ENCODE assay signal across 1 cellular context in the genomic region with DNA sequence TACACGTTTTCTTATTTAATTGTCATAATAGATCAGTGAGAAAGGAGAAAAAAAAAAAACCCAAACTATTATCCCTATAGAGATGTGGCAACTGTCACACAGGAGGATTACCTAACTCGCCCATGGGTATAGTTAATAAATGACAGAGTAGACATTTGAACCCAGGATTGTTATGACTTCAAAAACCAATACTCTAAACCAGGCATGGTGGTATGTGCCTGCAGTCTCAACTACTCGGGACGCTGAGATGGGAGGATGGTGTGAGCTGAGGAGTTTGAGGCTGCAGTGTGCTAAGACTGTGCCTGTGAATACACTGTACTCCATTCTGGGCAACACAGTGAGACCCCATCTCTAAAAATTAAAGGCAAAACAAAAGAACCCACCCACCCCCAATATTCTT.
A peak's percentile ranks its signal among the peaks of the same experiment; 100 is the strongest.
TF ChIP-seq lines count a peak whose summit lies in the region.

No MANE protein-coding gene starts in this region.

TF ChIP-seq in HepG2, 621 proteins besides CTCF, POLR2A, EP300 and RAD21 (continued from another document and continues in another):
- TF ChIP-seq, protein P1, sequence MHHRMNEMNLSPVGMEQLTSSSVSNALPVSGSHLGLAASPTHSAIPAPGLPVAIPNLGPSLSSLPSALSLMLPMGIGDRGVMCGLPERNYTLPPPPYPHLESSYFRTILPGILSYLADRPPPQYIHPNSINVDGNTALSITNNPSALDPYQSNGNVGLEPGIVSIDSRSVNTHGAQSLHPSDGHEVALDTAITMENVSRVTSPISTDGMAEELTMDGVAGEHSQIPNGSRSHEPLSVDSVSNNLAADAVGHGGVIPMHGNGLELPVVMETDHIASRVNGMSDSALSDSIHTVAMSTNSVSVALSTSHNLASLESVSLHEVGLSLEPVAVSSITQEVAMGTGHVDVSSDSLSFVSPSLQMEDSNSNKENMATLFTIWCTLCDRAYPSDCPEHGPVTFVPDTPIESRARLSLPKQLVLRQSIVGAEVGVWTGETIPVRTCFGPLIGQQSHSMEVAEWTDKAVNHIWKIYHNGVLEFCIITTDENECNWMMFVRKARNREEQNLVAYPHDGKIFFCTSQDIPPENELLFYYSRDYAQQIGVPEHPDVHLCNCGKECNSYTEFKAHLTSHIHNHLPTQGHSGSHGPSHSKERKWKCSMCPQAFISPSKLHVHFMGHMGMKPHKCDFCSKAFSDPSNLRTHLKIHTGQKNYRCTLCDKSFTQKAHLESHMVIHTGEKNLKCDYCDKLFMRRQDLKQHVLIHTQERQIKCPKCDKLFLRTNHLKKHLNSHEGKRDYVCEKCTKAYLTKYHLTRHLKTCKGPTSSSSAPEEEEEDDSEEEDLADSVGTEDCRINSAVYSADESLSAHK (CRISPR knock-in tag; IDR thresholded peaks at IDR 0.05; ENCODE audit: borderline replicate concordance): no peak
- TF ChIP-seq, protein P2, sequence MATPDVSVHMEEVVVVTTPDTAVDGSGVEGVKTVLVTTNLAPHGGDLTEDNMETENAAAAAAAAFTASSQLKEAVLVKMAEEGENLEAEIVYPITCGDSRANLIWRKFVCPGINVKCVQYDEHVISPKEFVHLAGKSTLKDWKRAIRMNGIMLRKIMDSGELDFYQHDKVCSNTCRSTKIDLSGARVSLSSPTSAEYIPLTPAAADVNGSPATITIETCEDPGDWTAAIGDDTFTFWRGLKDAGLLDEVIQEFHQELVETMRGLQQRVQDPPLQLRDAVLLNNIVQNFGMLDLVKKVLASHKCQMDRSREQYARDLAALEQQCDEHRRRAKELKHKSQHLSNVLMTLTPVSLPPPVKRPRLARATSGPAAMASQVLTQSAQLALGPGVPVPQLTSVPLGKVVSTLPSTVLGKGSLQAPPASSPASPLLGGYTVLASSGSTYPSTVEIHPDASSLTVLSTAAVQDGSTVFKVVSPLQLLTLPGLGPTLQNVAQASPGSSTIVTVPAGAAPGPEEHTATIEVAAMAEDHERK (CRISPR knock-in tag; IDR thresholded peaks at IDR 0.05; ENCODE audit: low read depth): no peak
- TF ChIP-seq ZFP36L2 (CRISPR knock-in tag; IDR thresholded peaks at IDR 0.05) (no peak), SRF (IDR thresholded peaks at IDR 0.05; ENCODE audit: low read depth, low read length) (no peak), ZMAT3 (CRISPR knock-in tag; conservative IDR thresholded peaks at IDR 0.05) (no peak), PRPF4 (IDR thresholded peaks at IDR 0.05; ENCODE audit: low read depth, low read length, poor library complexity, severe bottlenecking) (no peak), MBNL3 (CRISPR knock-in tag; conservative IDR thresholded peaks at IDR 0.05) (no peak), KMT2A (CRISPR knock-in tag; IDR thresholded peaks at IDR 0.05) (no peak), ZNF256 (CRISPR knock-in tag; conservative IDR thresholded peaks at IDR 0.05) (no peak), SOX6 (IDR thresholded peaks at IDR 0.05) (no peak), SOX6 (CRISPR knock-in tag; IDR thresholded peaks at IDR 0.05) (peak; percentile 68; the same call in 1 of the 2 replicates), NR2F2 (IDR thresholded peaks at IDR 0.05; ENCODE audit: borderline replicate concordance, low read depth) (no peak)
- TF ChIP-seq, protein P3, sequence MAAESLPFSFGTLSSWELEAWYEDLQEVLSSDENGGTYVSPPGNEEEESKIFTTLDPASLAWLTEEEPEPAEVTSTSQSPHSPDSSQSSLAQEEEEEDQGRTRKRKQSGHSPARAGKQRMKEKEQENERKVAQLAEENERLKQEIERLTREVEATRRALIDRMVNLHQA (CRISPR knock-in tag; IDR thresholded peaks at IDR 0.05): no peak
- TF ChIP-seq, protein P4, sequence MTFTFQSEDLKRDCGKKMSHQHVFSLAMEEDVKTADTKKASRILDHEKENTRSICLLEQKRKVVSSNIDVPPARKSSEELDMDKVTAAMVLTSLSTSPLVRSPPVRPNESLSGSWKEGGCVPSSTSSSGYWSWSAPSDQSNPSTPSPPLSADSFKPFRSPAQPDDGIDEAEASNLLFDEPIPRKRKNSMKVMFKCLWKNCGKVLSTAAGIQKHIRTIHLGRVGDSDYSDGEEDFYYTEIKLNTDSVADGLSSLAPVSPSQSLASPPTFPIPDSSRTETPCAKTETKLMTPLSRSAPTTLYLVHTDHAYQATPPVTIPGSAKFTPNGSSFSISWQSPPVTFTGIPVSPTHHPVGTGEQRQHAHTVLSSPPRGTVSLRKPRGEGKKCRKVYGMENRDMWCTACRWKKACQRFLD (CRISPR knock-in tag; IDR thresholded peaks at IDR 0.05; ENCODE audit: borderline replicate concordance): no peak
- TF ChIP-seq, protein P5, sequence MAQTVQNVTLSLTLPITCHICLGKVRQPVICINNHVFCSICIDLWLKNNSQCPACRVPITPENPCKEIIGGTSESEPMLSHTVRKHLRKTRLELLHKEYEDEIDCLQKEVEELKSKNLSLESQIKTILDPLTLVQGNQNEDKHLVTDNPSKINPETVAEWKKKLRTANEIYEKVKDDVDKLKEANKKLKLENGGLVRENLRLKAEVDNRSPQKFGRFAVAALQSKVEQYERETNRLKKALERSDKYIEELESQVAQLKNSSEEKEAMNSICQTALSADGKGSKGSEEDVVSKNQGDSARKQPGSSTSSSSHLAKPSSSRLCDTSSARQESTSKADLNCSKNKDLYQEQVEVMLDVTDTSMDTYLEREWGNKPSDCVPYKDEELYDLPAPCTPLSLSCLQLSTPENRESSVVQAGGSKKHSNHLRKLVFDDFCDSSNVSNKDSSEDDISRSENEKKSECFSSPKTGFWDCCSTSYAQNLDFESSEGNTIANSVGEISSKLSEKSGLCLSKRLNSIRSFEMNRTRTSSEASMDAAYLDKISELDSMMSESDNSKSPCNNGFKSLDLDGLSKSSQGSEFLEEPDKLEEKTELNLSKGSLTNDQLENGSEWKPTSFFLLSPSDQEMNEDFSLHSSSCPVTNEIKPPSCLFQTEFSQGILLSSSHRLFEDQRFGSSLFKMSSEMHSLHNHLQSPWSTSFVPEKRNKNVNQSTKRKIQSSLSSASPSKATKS (CRISPR knock-in tag; IDR thresholded peaks at IDR 0.05): no peak
- TF ChIP-seq, protein P6, sequence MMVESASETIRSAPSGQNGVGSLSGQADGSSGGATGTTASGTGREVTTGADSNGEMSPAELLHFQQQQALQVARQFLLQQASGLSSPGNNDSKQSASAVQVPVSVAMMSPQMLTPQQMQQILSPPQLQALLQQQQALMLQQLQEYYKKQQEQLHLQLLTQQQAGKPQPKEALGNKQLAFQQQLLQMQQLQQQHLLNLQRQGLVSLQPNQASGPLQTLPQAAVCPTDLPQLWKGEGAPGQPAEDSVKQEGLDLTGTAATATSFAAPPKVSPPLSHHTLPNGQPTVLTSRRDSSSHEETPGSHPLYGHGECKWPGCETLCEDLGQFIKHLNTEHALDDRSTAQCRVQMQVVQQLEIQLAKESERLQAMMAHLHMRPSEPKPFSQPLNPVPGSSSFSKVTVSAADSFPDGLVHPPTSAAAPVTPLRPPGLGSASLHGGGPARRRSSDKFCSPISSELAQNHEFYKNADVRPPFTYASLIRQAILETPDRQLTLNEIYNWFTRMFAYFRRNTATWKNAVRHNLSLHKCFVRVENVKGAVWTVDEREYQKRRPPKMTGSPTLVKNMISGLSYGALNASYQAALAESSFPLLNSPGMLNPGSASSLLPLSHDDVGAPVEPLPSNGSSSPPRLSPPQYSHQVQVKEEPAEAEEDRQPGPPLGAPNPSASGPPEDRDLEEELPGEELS (CRISPR knock-in tag; IDR thresholded peaks at IDR 0.05): no peak
- TF ChIP-seq, protein P7, sequence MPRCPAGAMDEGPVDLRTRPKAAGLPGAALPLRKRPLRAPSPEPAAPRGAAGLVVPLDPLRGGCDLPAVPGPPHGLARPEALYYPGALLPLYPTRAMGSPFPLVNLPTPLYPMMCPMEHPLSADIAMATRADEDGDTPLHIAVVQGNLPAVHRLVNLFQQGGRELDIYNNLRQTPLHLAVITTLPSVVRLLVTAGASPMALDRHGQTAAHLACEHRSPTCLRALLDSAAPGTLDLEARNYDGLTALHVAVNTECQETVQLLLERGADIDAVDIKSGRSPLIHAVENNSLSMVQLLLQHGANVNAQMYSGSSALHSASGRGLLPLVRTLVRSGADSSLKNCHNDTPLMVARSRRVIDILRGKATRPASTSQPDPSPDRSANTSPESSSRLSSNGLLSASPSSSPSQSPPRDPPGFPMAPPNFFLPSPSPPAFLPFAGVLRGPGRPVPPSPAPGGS (CRISPR knock-in tag; IDR thresholded peaks at IDR 0.05): no peak
- TF ChIP-seq, protein P8, sequence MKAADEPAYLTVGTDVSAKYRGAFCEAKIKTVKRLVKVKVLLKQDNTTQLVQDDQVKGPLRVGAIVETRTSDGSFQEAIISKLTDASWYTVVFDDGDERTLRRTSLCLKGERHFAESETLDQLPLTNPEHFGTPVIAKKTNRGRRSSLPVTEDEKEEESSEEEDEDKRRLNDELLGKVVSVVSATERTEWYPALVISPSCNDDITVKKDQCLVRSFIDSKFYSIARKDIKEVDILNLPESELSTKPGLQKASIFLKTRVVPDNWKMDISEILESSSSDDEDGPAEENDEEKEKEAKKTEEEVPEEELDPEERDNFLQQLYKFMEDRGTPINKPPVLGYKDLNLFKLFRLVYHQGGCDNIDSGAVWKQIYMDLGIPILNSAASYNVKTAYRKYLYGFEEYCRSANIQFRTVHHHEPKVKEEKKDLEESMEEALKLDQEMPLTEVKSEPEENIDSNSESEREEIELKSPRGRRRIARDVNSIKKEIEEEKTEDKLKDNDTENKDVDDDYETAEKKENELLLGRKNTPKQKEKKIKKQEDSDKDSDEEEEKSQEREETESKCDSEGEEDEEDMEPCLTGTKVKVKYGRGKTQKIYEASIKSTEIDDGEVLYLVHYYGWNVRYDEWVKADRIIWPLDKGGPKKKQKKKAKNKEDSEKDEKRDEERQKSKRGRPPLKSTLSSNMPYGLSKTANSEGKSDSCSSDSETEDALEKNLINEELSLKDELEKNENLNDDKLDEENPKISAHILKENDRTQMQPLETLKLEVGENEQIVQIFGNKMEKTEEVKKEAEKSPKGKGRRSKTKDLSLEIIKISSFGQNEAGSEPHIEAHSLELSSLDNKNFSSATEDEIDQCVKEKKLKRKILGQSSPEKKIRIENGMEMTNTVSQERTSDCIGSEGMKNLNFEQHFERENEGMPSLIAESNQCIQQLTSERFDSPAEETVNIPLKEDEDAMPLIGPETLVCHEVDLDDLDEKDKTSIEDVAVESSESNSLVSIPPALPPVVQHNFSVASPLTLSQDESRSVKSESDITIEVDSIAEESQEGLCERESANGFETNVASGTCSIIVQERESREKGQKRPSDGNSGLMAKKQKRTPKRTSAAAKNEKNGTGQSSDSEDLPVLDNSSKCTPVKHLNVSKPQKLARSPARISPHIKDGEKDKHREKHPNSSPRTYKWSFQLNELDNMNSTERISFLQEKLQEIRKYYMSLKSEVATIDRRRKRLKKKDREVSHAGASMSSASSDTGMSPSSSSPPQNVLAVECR (CRISPR knock-in tag; IDR thresholded peaks at IDR 0.05; ENCODE audit: borderline replicate concordance): peak; percentile 14; the same call in 1 of the 2 replicates
- TF ChIP-seq, protein P9, sequence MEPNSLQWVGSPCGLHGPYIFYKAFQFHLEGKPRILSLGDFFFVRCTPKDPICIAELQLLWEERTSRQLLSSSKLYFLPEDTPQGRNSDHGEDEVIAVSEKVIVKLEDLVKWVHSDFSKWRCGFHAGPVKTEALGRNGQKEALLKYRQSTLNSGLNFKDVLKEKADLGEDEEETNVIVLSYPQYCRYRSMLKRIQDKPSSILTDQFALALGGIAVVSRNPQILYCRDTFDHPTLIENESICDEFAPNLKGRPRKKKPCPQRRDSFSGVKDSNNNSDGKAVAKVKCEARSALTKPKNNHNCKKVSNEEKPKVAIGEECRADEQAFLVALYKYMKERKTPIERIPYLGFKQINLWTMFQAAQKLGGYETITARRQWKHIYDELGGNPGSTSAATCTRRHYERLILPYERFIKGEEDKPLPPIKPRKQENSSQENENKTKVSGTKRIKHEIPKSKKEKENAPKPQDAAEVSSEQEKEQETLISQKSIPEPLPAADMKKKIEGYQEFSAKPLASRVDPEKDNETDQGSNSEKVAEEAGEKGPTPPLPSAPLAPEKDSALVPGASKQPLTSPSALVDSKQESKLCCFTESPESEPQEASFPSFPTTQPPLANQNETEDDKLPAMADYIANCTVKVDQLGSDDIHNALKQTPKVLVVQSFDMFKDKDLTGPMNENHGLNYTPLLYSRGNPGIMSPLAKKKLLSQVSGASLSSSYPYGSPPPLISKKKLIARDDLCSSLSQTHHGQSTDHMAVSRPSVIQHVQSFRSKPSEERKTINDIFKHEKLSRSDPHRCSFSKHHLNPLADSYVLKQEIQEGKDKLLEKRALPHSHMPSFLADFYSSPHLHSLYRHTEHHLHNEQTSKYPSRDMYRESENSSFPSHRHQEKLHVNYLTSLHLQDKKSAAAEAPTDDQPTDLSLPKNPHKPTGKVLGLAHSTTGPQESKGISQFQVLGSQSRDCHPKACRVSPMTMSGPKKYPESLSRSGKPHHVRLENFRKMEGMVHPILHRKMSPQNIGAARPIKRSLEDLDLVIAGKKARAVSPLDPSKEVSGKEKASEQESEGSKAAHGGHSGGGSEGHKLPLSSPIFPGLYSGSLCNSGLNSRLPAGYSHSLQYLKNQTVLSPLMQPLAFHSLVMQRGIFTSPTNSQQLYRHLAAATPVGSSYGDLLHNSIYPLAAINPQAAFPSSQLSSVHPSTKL (CRISPR knock-in tag; IDR thresholded peaks at IDR 0.05): peak; percentile 64; the same call in 1 of the 2 replicates
- TF ChIP-seq, protein P10, sequence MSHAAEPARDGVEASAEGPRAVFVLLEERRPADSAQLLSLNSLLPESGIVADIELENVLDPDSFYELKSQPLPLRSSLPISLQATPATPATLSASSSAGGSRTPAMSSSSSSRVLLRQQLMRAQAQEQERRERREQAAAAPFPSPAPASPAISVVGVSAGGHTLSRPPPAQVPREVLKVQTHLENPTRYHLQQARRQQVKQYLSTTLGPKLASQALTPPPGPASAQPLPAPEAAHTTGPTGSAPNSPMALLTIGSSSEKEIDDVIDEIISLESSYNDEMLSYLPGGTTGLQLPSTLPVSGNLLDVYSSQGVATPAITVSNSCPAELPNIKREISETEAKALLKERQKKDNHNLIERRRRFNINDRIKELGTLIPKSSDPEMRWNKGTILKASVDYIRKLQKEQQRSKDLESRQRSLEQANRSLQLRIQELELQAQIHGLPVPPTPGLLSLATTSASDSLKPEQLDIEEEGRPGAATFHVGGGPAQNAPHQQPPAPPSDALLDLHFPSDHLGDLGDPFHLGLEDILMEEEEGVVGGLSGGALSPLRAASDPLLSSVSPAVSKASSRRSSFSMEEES (CRISPR knock-in tag; IDR thresholded peaks at IDR 0.05): peak; percentile 34; the same call in 1 of the 2 replicates
- TF ChIP-seq, protein P11, sequence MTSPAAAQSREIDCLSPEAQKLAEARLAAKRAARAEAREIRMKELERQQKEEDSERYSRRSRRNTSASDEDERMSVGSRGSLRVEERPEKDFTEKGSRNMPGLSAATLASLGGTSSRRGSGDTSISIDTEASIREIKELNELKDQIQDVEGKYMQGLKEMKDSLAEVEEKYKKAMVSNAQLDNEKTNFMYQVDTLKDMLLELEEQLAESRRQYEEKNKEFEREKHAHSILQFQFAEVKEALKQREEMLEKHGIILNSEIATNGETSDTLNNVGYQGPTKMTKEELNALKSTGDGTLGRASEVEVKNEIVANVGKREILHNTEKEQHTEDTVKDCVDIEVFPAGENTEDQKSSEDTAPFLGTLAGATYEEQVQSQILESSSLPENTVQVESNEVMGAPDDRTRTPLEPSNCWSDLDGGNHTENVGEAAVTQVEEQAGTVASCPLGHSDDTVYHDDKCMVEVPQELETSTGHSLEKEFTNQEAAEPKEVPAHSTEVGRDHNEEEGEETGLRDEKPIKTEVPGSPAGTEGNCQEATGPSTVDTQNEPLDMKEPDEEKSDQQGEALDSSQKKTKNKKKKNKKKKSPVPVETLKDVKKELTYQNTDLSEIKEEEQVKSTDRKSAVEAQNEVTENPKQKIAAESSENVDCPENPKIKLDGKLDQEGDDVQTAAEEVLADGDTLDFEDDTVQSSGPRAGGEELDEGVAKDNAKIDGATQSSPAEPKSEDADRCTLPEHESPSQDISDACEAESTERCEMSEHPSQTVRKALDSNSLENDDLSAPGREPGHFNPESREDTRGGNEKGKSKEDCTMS (CRISPR knock-in tag; conservative IDR thresholded peaks at IDR 0.05): no peak
